16 cellular contexts compared by ENCODE assay signal in genomic region chr9:89323257-89323841, GRCh38. TPM values are rescaled to one million over a fixed set of nuclear protein-coding genes. Genes with fewer than 3 reads are reported as not detected.
DNase-seq lines count a peak whose midpoint lies in the region; ATAC-seq, FAIRE-seq and TF ChIP-seq lines count a peak whose summit lies in the region.
"Had no signal": no experiment of that assay in that cellular context is flagged by ENCODE, and none has a peak within 500 bp of the region (broad histone marks: within the 10 kb centered on the region; RNA-seq: fewer than 3 reads in every experiment).

No MANE protein-coding gene starts in this region.

- H3K27me3 ChIP-seq in CD8-positive, alpha-beta T cell (ENCODE audit: insufficient read depth, low read length): no peaks in the 10 kb centered on the region
- H3K27me3 ChIP-seq: BLaER1 treated with 17β-estradiol and CSF1 and Interleukin-3, amounts not matched to agents 10 nM and 100 nM; colonic mucosa; testis had no signal

- no peak overlapping the region for H3K4me3 ChIP-seq in CD8-positive, alpha-beta T cell (ENCODE audit: low read depth, low read length)
- H3K4me3 ChIP-seq: BLaER1 treated with 17β-estradiol and CSF1 and Interleukin-3, amounts not matched to agents 10 nM and 100 nM; colonic mucosa; testis had no signal

- H3K4me1 Mint-ChIP-seq in CD8-positive, alpha-beta T cell (ENCODE audit: low read depth): peaks cover 62% of the 10 kb centered on the region
- peaks cover 53% of the 10 kb centered on the region for H3K4me1 Mint-ChIP-seq in activated naive CD8-positive, alpha-beta T cell treated with anti-CD3 and anti-CD28 coated beads, Interleukin-2, amount 50 U/mL, for 24 hours
- peaks cover 18% of the 10 kb centered on the region for H3K4me1 Mint-ChIP-seq in memory B cell
- H3K4me1 Mint-ChIP-seq in activated T-helper 1 cell treated with anti-CD3 and anti-CD28 coated beads, Interleukin-12 subunit alpha, Interleukin-12 subunit beta, Interleukin-2, Interleukin-4 antibody, amounts not matched to agents 30 ng/mL and 10 ng/mL and 1 ng/mL, durations not matched to agents 14 hours and 24 hours and 36 hours (ENCODE audit: low read depth): peaks cover 45% of the 10 kb centered on the region

- no peak for ATAC-seq in CD8-positive, alpha-beta T cell
- ATAC-seq in activated naive CD8-positive, alpha-beta T cell treated with anti-CD3 and anti-CD28 coated beads, Interleukin-2, amount 50 U/mL, for 24 hours: no peak
- no peak for ATAC-seq in memory B cell (ENCODE audit: low read depth)
- no peak for ATAC-seq in GM19035 (IDR thresholded peaks at IDR 0.05; ENCODE audit: unreplicated experiment)
- ATAC-seq: T-cell had no signal

- POLR2A ChIA-PET in CD8-positive, alpha-beta T cell (lab: Charles Lee): interaction anchor here (0.7 kb wide), 1 partner anchor 287 kb away, joined by 3 read pairs; no protein-coding TSS in a partner anchor

- H3K4me1 ChIP-seq in CD8-positive, alpha-beta T cell (ENCODE audit: insufficient read depth, low read length): peaks cover 31% of the 10 kb centered on the region

- peak overlapping the region; percentile 8 for H3K4me3 Mint-ChIP-seq in CD8-positive, alpha-beta T cell
- no peak overlapping the region for H3K4me3 Mint-ChIP-seq in activated naive CD8-positive, alpha-beta T cell treated with anti-CD3 and anti-CD28 coated beads, Interleukin-2, amount 50 U/mL, for 24 hours
- H3K4me3 Mint-ChIP-seq in memory B cell: no peak overlapping the region
- H3K4me3 Mint-ChIP-seq in activated T-helper 1 cell treated with anti-CD3 and anti-CD28 coated beads, Interleukin-12 subunit alpha, Interleukin-12 subunit beta, Interleukin-2, Interleukin-4 antibody, amounts not matched to agents 30 ng/mL and 10 ng/mL and 1 ng/mL, durations not matched to agents 14 hours and 24 hours and 36 hours: no peak overlapping the region

- no peak overlapping the region for H3K27ac ChIP-seq in CD8-positive, alpha-beta T cell (ENCODE audit: low read depth, low read length)
- H3K27ac ChIP-seq: BLaER1 treated with 17β-estradiol and CSF1 and Interleukin-3, amounts not matched to agents 10 nM and 100 nM; colonic mucosa; testis had no signal

- peak overlapping the region; percentile 60 for H3K27ac Mint-ChIP-seq in CD8-positive, alpha-beta T cell
- peak overlapping the region; percentile 57 for H3K27ac Mint-ChIP-seq in activated naive CD8-positive, alpha-beta T cell treated with anti-CD3 and anti-CD28 coated beads, Interleukin-2, amount 50 U/mL, for 24 hours
- peak overlapping the region; percentile 2 for H3K27ac Mint-ChIP-seq in memory B cell
- H3K27ac Mint-ChIP-seq in activated T-helper 1 cell treated with anti-CD3 and anti-CD28 coated beads, Interleukin-12 subunit alpha, Interleukin-12 subunit beta, Interleukin-2, Interleukin-4 antibody, amounts not matched to agents 30 ng/mL and 10 ng/mL and 1 ng/mL, durations not matched to agents 14 hours and 24 hours and 36 hours: no peak overlapping the region

- H3K9me3 Mint-ChIP-seq in CD8-positive, alpha-beta T cell: no peaks in the 10 kb centered on the region
- H3K9me3 Mint-ChIP-seq in activated naive CD8-positive, alpha-beta T cell treated with anti-CD3 and anti-CD28 coated beads, Interleukin-2, amount 50 U/mL, for 24 hours: no peaks in the 10 kb centered on the region
- no peaks in the 10 kb centered on the region for H3K9me3 Mint-ChIP-seq in memory B cell
- H3K9me3 Mint-ChIP-seq in activated T-helper 1 cell treated with anti-CD3 and anti-CD28 coated beads, Interleukin-12 subunit alpha, Interleukin-12 subunit beta, Interleukin-2, Interleukin-4 antibody, amounts not matched to agents 30 ng/mL and 10 ng/mL and 1 ng/mL, durations not matched to agents 14 hours and 24 hours and 36 hours: no peaks in the 10 kb centered on the region
- H3K9me3 Mint-ChIP-seq: T-cell had no signal

- TF ChIP-seq POLR2A in GM12891 (IDR thresholded peaks at IDR 0.05; ENCODE audit: low read depth, low read length): 0 out of 2 replicates have a peak, but pooled peaks have one; percentile 27

- no peak for DNase-seq in CD8-positive, alpha-beta T cell
- DNase-seq in GM12891 (ENCODE audit: insufficient read length, low spot score) (no peak), memory B cell (ENCODE audit: low spot score in 2 of 2) (no peak), HK-2 (ENCODE audit: unreplicated experiment) (no peak), MV-4-11 (lab: John Stamatoyannopoulos, UW) (no peak)
- no peak for DNase-seq in activated naive CD8-positive, alpha-beta T cell treated with anti-CD3 and anti-CD28 coated beads, Interleukin-2, amount 50 U/mL, for 24 hours
- DNase-seq in activated T-helper 1 cell treated with anti-CD3 and anti-CD28 coated beads, Interleukin-12 subunit alpha, Interleukin-12 subunit beta, Interleukin-2, Interleukin-4 antibody, amounts not matched to agents 30 ng/mL and 10 ng/mL and 1 ng/mL, durations not matched to agents 14 hours and 24 hours and 36 hours (ENCODE audit: low spot score): no peak
- DNase-seq: colonic mucosa, NCI-H2081, NCI-H526, posterior cingulate gyrus, T-cell, testis had no signal

- intact Hi-C loops in CD8-positive, alpha-beta T cell (cut with DNase I, micrococcal nuclease): loop anchor here in 1 of 2 experiments (5.0 kb wide), 1 partner anchor 34 kb away; no protein-coding TSS in a partner anchor
- intact Hi-C loops in activated T-helper 1 cell treated with anti-CD3 and anti-CD28 coated beads, Interleukin-12 subunit alpha, Interleukin-12 subunit beta, Interleukin-2, Interleukin-4 antibody, amounts not matched to agents 30 ng/mL and 10 ng/mL and 1 ng/mL, durations not matched to agents 14 hours and 24 hours and 36 hours (cut with micrococcal nuclease): no loop called here

- peaks cover 79% of the 10 kb centered on the region for H3K36me3 Mint-ChIP-seq in CD8-positive, alpha-beta T cell
- H3K36me3 Mint-ChIP-seq in activated naive CD8-positive, alpha-beta T cell treated with anti-CD3 and anti-CD28 coated beads, Interleukin-2, amount 50 U/mL, for 24 hours (ENCODE audit: low read depth): peaks cover 46% of the 10 kb centered on the region
- peaks cover 10% of the 10 kb centered on the region for H3K36me3 Mint-ChIP-seq in memory B cell
- H3K36me3 Mint-ChIP-seq in activated T-helper 1 cell treated with anti-CD3 and anti-CD28 coated beads, Interleukin-12 subunit alpha, Interleukin-12 subunit beta, Interleukin-2, Interleukin-4 antibody, amounts not matched to agents 30 ng/mL and 10 ng/mL and 1 ng/mL, durations not matched to agents 14 hours and 24 hours and 36 hours (ENCODE audit: low read depth): peaks cover 20% of the 10 kb centered on the region

- no peak for FAIRE-seq in GM12891 (lab: Jason Lieb, UNC)
- FAIRE-seq: astrocyte had no signal

- TF ChIP-seq CTCF in CD8-positive, alpha-beta T cell (IDR thresholded peaks at IDR 0.05): no peak

- no peaks in the 10 kb centered on the region for H3K27me3 Mint-ChIP-seq in CD8-positive, alpha-beta T cell (ENCODE audit: low read depth)
- no peaks in the 10 kb centered on the region for H3K27me3 Mint-ChIP-seq in activated naive CD8-positive, alpha-beta T cell treated with anti-CD3 and anti-CD28 coated beads, Interleukin-2, amount 50 U/mL, for 24 hours
- no peaks in the 10 kb centered on the region for H3K27me3 Mint-ChIP-seq in memory B cell
- H3K27me3 Mint-ChIP-seq in activated T-helper 1 cell treated with anti-CD3 and anti-CD28 coated beads, Interleukin-12 subunit alpha, Interleukin-12 subunit beta, Interleukin-2, Interleukin-4 antibody, amounts not matched to agents 30 ng/mL and 10 ng/mL and 1 ng/mL, durations not matched to agents 14 hours and 24 hours and 36 hours (ENCODE audit: insufficient read depth): no peaks in the 10 kb centered on the region
- H3K27me3 Mint-ChIP-seq: T-cell had no signal

- no peaks in the 10 kb centered on the region for H3K9me3 ChIP-seq in CD8-positive, alpha-beta T cell (ENCODE audit: low read length)
- H3K9me3 ChIP-seq: BLaER1 treated with 17β-estradiol and CSF1 and Interleukin-3, amounts not matched to agents 10 nM and 100 nM; colonic mucosa; testis had no signal

- CTCF ChIA-PET in CD8-positive, alpha-beta T cell (lab: Charles Lee): interaction anchor here (1.0 to 1.1 kb wide), 2 partner anchors 83 to 226 kb away, joined by 3 read pairs; no protein-coding TSS in a partner anchor

- H3K36me3 ChIP-seq in CD8-positive, alpha-beta T cell (ENCODE audit: insufficient read depth, low read length): peaks cover 14% of the 10 kb centered on the region
- H3K36me3 ChIP-seq: colonic mucosa had no signal

TF ChIP-seq in GM12891, 5 proteins besides CTCF, POLR2A, EP300 and RAD21:
- TF ChIP-seq SPI1 (IDR thresholded peaks at IDR 0.05; ENCODE audit: low read depth, low read length) (no peak), TAF1 (IDR thresholded peaks at IDR 0.05; ENCODE audit: low read depth, low read length) (no peak), POU2F2 (IDR thresholded peaks at IDR 0.05; ENCODE audit: low read depth, low read length) (no peak), POLR2AphosphoS5 (IDR thresholded peaks at IDR 0.05; ENCODE audit: low read depth, low read length) (no peak)

RNA-seq across cellular contexts. Expression of gene SECISBP2, which starts 5.0 kb away (rescaled TPM):
- total RNA-seq in CD8-positive, alpha-beta T cell: 10 to 100 TPM; 90.2 to 92.1 TPM
- polyA plus RNA-seq in GM12891 (2012; ENCODE audit: low read depth, missing spikeins): 15.7 TPM
- total RNA-seq in activated T-helper 1 cell treated with anti-CD3 and anti-CD28 coated beads, Interleukin-12 subunit alpha, Interleukin-12 subunit beta, Interleukin-2, Interleukin-4 antibody, amounts not matched to agents 30 ng/mL and 10 ng/mL and 1 ng/mL, durations not matched to agents 14 hours and 24 hours and 36 hours: 49.4 and 54.9 TPM in 2 replicates

RNA-seq across cellular contexts. Expression of gene CKS2, which starts 12.4 kb away (rescaled TPM):
- total RNA-seq in CD8-positive, alpha-beta T cell: 1 to 10 TPM; 8.4 to 9.3 TPM
- polyA plus RNA-seq in GM12891 (2012; ENCODE audit: low read depth, missing spikeins): 360 TPM
- 148 and 162 TPM in 2 replicates for total RNA-seq in activated T-helper 1 cell treated with anti-CD3 and anti-CD28 coated beads, Interleukin-12 subunit alpha, Interleukin-12 subunit beta, Interleukin-2, Interleukin-4 antibody, amounts not matched to agents 30 ng/mL and 10 ng/mL and 1 ng/mL, durations not matched to agents 14 hours and 24 hours and 36 hours

Comparison
In these comparisons a context has a peak if more than half of its experiments do, and no peak if none do; other contexts are left out.
1. RNA of gene CKS2, which starts 12.4 kb away (total RNA-seq): 148 to 162 TPM in activated T-helper 1 cell treated with anti-CD3 and anti-CD28 coated beads, Interleukin-12 subunit alpha, Interleukin-12 subunit beta, Interleukin-2, Interleukin-4 antibody, amounts not matched to agents 30 ng/mL and 10 ng/mL and 1 ng/mL, durations not matched to agents 14 hours and 24 hours and 36 hours; 8.4 to 9.3 TPM in CD8-positive, alpha-beta T cell; every median in the first group is over 10 times any median in the second.